In the genomic region with DNA sequence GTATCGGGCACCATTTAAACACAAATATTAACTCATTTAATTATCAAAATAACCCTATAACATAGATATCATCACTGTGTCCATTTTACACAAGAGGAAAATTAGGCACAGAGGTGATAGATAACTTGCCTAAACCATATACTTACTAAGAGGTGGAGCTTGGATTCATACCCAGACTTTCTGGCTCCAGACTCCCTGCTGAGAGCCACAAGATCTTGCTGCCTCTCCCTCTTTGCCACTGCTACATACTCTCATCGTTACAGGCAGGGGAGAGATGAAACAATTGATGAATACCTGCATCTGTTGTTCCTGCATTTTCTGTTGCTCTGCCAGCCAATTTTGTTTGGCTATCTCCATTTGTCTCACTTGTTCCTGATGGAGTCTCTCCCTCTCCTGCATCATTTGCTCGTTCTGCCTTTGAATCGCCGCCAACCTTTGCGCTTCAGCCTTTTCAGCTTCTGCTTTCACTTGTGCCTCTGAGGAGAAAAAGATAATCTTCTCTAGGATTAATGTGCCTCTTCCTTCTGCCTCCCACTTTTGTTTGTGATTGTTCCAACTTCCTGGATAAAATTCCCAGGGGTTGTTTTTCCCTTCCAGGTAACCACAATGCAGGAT, we compare ENCODE assay signal across 9 cellular contexts. TPM values are rescaled to one million over a fixed set of nuclear protein-coding genes. Genes with fewer than 3 reads are reported as not detected.
DNase-seq lines count a peak whose midpoint lies in the region; ATAC-seq lines count a peak whose summit lies in the region.
"Had no signal": no experiment of that assay in that cellular context is flagged by ENCODE, and none has a peak within 500 bp of the region (broad histone marks: within the 10 kb centered on the region; RNA-seq: fewer than 3 reads in every experiment).

No MANE protein-coding gene starts in this region.

- no peak overlapping the region for H3K4me2 ChIP-seq in mesendoderm (ENCODE audit: low read length)

- no peaks in the 10 kb centered on the region for H3K9me3 ChIP-seq in HUES64 (ENCODE audit: insufficient read depth, low read depth, low read length)

- peak overlapping the region; percentile 6 for H2BK120ac ChIP-seq in mesendoderm (ENCODE audit: low read depth, low read length)

- H2BK15ac ChIP-seq in mesendoderm (replicated peaks; ENCODE audit: low read depth) = no peak overlapping the region

- H3K27ac ChIP-seq in HUES64 (ENCODE audit: low read depth, low read length) = no peak overlapping the region
- no peak overlapping the region for H3K27ac ChIP-seq in mesendoderm (ENCODE audit: low read depth, low read length)

- no peak overlapping the region for H2AK5ac ChIP-seq in mesendoderm (ENCODE audit: low read length)

- H4K5ac ChIP-seq in mesendoderm (ENCODE audit: low read length) = no peak overlapping the region

- H3K56ac ChIP-seq in mesendoderm (ENCODE audit: low read length) = peak overlapping the region; percentile 17

- no peak overlapping the region for H3K23ac ChIP-seq in mesendoderm (ENCODE audit: low read length)

- H4K8ac ChIP-seq in mesendoderm (ENCODE audit: low read depth, low read length) = no peak overlapping the region

- peaks cover 83% of the 10 kb centered on the region for H3K36me3 Mint-ChIP-seq in activated naive CD8-positive, alpha-beta T cell treated with anti-CD3 and anti-CD28 coated beads for 36 hours

- no peak for ATAC-seq in GM21786 (IDR thresholded peaks at IDR 0.05; ENCODE audit: unreplicated experiment)

- H3K79me1 ChIP-seq in mesendoderm (ENCODE audit: low read length) = no peaks in the 10 kb centered on the region

- H3K9ac ChIP-seq in HUES64 (ENCODE audit: low read depth, low read length) (0 out of 2 replicates have a peak overlapping the region, but pooled peaks have one; percentile 8), mesendoderm (ENCODE audit: low read length) (no peak overlapping the region)

- H3K79me2 ChIP-seq in mesendoderm (ENCODE audit: control insufficient read depth, insufficient read depth, low read length) = no peaks in the 10 kb centered on the region

- H3K4me3 ChIP-seq in HUES64 (ENCODE audit: low read length) (no peak overlapping the region), mesendoderm (ENCODE audit: low read length) (no peak overlapping the region)

- no peaks in the 10 kb centered on the region for H3K27me3 ChIP-seq in HUES64 (ENCODE audit: insufficient read depth, low read length)
- H3K27me3 ChIP-seq in mesendoderm (ENCODE audit: insufficient read depth, low read length, poor library complexity) = no peaks in the 10 kb centered on the region

- no peaks in the 10 kb centered on the region for H3K27me3 Mint-ChIP-seq in activated naive CD8-positive, alpha-beta T cell treated with anti-CD3 and anti-CD28 coated beads for 36 hours

- H3K4me1 ChIP-seq in HUES64 (ENCODE audit: insufficient read depth, low read length) (peaks cover 4% of the 10 kb centered on the region; the same call in 1 of the 2 replicates), mesendoderm (ENCODE audit: control insufficient read depth, low read depth, low read length) (peaks cover 16% of the 10 kb centered on the region)

- H3K36me3 ChIP-seq in HUES64 (ENCODE audit: insufficient read depth, low read length) (no peaks in the 10 kb centered on the region), mesendoderm (ENCODE audit: control insufficient read depth, insufficient read depth, low read length) (no peaks in the 10 kb centered on the region)

- no peak overlapping the region for H3K18ac ChIP-seq in mesendoderm (ENCODE audit: low read length)

- H3K27ac Mint-ChIP-seq in activated naive CD8-positive, alpha-beta T cell treated with anti-CD3 and anti-CD28 coated beads for 36 hours = no peak overlapping the region

- H3K9me3 Mint-ChIP-seq in activated naive CD8-positive, alpha-beta T cell treated with anti-CD3 and anti-CD28 coated beads for 36 hours = peaks cover 15% of the 10 kb centered on the region

- DNase-seq in AG20443 (ENCODE audit: low spot score) = peak; percentile 16
- DNase-seq in activated naive CD8-positive, alpha-beta T cell treated with anti-CD3 and anti-CD28 coated beads for 36 hours = no peak
- peak; percentile 82 for DNase-seq in mesendoderm
- no peak for DNase-seq in kidney glomerular epithelial cell (lab: John Stamatoyannopoulos, UW)
- no peak for DNase-seq in CD1c-positive myeloid dendritic cell (ENCODE audit: extremely low spot score)
- DNase-seq in 8988T = no peak
- DNase-seq: retina had no signal

- 88% methylated on average over 6 of the region's 6 CpGs for WGBS in HUES64
- 100% methylated on average over 1 of the region's 6 CpGs for WGBS in mesendoderm (ENCODE audit: extremely low coverage, insufficient coverage, low lambda C conversion rate)

- H3K4me1 Mint-ChIP-seq in activated naive CD8-positive, alpha-beta T cell treated with anti-CD3 and anti-CD28 coated beads for 36 hours = peaks cover 68% of the 10 kb centered on the region

- H3K4me3 Mint-ChIP-seq in activated naive CD8-positive, alpha-beta T cell treated with anti-CD3 and anti-CD28 coated beads for 36 hours = peak overlapping the region; percentile 55

- H2BK5ac ChIP-seq in mesendoderm (ENCODE audit: low read length) = peak overlapping the region; percentile 20

- peak overlapping the region; percentile 65 for H3K4ac ChIP-seq in mesendoderm (ENCODE audit: low read depth, low read length)

RNA-seq across cellular contexts. Expression of a gene that starts 10.6 kb away (rescaled TPM):
- not detected for polyA plus RNA-seq in HUES64 (2013, experiment 1 of 2)
- polyA plus RNA-seq in HUES64 (2013, experiment 2 of 2) = not detected
- total RNA-seq in activated naive CD8-positive, alpha-beta T cell treated with anti-CD3 and anti-CD28 coated beads for 36 hours = 100 to 1,000 TPM; 186 to 187 TPM
- polyA plus RNA-seq in mesendoderm (2013, experiment 1 of 2) = not detected
- polyA plus RNA-seq in mesendoderm (2013, experiment 2 of 2) = 0.01 TPM

Comparison
In these comparisons a context has a peak if more than half of its experiments do, and no peak if none do; other contexts are left out.
1. DNase-seq: peak in AG20443 (single experiment) and mesendoderm (single experiment); none in activated naive CD8-positive, alpha-beta T cell treated with anti-CD3 and anti-CD28 coated beads for 36 hours (single experiment), kidney glomerular epithelial cell (single experiment), CD1c-positive myeloid dendritic cell (single experiment) and 8988T (single experiment).